1 cellular context compared by ENCODE assay signal in genomic region chr6:21771626-21772320, GRCh38.
TF ChIP-seq lines count a peak whose summit lies in the region.

No MANE protein-coding gene starts in this region.

TF ChIP-seq in WTC11, 78 proteins besides CTCF, POLR2A, EP300 and RAD21 (continued from another document):
- TF ChIP-seq ARID4B (CRISPR knock-in tag; IDR thresholded peaks at IDR 0.05; ENCODE audit: borderline replicate concordance) = no peak
- TF ChIP-seq, protein P1, sequence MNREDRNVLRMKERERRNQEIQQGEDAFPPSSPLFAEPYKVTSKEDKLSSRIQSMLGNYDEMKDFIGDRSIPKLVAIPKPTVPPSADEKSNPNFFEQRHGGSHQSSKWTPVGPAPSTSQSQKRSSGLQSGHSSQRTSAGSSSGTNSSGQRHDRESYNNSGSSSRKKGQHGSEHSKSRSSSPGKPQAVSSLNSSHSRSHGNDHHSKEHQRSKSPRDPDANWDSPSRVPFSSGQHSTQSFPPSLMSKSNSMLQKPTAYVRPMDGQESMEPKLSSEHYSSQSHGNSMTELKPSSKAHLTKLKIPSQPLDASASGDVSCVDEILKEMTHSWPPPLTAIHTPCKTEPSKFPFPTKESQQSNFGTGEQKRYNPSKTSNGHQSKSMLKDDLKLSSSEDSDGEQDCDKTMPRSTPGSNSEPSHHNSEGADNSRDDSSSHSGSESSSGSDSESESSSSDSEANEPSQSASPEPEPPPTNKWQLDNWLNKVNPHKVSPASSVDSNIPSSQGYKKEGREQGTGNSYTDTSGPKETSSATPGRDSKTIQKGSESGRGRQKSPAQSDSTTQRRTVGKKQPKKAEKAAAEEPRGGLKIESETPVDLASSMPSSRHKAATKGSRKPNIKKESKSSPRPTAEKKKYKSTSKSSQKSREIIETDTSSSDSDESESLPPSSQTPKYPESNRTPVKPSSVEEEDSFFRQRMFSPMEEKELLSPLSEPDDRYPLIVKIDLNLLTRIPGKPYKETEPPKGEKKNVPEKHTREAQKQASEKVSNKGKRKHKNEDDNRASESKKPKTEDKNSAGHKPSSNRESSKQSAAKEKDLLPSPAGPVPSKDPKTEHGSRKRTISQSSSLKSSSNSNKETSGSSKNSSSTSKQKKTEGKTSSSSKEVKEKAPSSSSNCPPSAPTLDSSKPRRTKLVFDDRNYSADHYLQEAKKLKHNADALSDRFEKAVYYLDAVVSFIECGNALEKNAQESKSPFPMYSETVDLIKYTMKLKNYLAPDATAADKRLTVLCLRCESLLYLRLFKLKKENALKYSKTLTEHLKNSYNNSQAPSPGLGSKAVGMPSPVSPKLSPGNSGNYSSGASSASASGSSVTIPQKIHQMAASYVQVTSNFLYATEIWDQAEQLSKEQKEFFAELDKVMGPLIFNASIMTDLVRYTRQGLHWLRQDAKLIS (CRISPR knock-in tag; IDR thresholded peaks at IDR 0.05; ENCODE audit: borderline replicate concordance) = no peak
TF ChIP-seq in WTC11: peak in this region for 0.
